7 cellular contexts compared by ENCODE assay signal in genomic region chr4:102316585-102316984, GRCh38.
"Had no signal": no experiment of that assay in that cellular context is flagged by ENCODE, and none has a peak within 500 bp of the region (broad histone marks: within the 10 kb centered on the region; RNA-seq: fewer than 3 reads in every experiment).

No MANE protein-coding gene starts in this region.

- H2AFZ ChIP-seq: GM23248 had no signal

- ATAC-seq: HCT116, K562 had no signal

- H3K36me3 ChIP-seq: HAP-1 had no signal

- H3K4me3 ChIP-seq: GM23248, HAP-1, K562 had no signal

- H3K9me3 ChIP-seq: HAP-1 had no signal

- H3K27ac ChIP-seq: GM23248 had no signal

- H3K9ac ChIP-seq: GM23248 had no signal

- DNase-seq: GM23248, GOT3, H7, IMR-90 had no signal
